Comparison of ENCODE assay signal across 8 cellular contexts in the genomic region with DNA sequence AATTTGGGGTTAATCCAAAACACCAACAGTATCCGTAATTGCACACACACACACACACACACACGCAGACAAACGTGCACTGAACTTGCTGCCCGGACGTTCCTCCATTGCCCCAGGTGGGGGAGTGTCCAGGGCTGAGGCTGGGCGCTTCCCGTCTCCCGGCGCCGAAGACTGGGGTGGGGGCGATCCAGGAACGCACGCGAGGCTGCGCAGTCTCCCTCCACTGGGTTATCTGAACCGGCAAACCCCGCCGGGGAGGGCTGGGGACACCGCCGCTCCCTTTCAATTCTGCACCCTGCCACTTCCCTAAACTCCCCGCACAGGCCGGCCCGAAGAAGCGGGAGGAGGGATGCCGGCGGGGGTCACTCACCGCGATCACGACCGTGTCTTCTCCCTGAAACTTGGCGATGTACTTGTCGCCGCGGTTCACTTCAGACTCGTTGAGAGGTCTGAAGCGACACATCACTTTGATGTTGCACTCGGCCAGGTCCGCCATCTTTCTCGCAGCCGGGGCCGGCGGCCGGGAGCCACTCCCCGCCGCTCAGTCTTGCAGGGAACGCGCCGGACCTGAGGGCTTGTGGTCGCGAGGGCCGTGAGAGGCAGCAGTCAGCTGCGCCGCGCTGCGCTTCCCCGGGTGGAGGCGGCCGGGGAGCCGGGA. TPM values are rescaled to one million over a fixed set of nuclear protein-coding genes. Genes with fewer than 3 reads are reported as not detected.
DNase-seq lines count a peak whose midpoint lies in the region; ATAC-seq and TF ChIP-seq lines count a peak whose summit lies in the region.

No MANE protein-coding gene starts in this region.

- peak overlapping the region; percentile 90 for H3K27ac Mint-ChIP-seq in activated B cell treated with CpG ODN at 0.5 μM for 24 hours

- H3K4me1 Mint-ChIP-seq in activated B cell treated with CpG ODN at 0.5 μM for 24 hours: peaks cover 60% of the 10 kb centered on the region

- no peaks in the 10 kb centered on the region for H3K27me3 Mint-ChIP-seq in activated B cell treated with CpG ODN at 0.5 μM for 24 hours

- POLR2A ChIA-PET in activated B cell treated with CpG ODN at 0.5 μM for 24 hours (lab: Charles Lee): interaction anchor here (0.7 to 1.3 kb wide), 4 partner anchors 12 to 1040 kb away, joined by 3 to 5 read pairs (median 4); no protein-coding TSS in a partner anchor

- intact Hi-C loops in activated B cell treated with CpG ODN at 0.5 μM for 24 hours (cut with micrococcal nuclease): loop anchor here (1.0 to 10.0 kb wide), 11 partner anchors 127 to 1711 kb away; a partner anchor contains a TSS

- H3K36me3 Mint-ChIP-seq in activated B cell treated with CpG ODN at 0.5 μM for 24 hours (ENCODE audit: low read depth): peaks cover 15% of the 10 kb centered on the region

- no peak for TF ChIP-seq CTCF in activated B cell treated with CpG ODN at 0.5 μM for 24 hours (IDR thresholded peaks at IDR 0.05)

- ATAC-seq in HG02623 (IDR thresholded peaks at IDR 0.05; ENCODE audit: unreplicated experiment) (peak; percentile 40), activated B cell treated with CpG ODN at 0.5 μM for 24 hours (ENCODE audit: low read depth) (peak; percentile 62)

- peak overlapping the region; percentile 96 for H3K4me3 Mint-ChIP-seq in activated B cell treated with CpG ODN at 0.5 μM for 24 hours

- DNase-seq in NCI-H2196 (lab: John Stamatoyannopoulos, UW; ENCODE audit: unreplicated experiment) (peak; percentile 6), NCI-H2196 treated with DMSO at 0.1 percent for 48 hours (lab: John Stamatoyannopoulos, UW; ENCODE audit: unreplicated experiment) (no peak), NCI-H1092 treated with DMSO at 0.1 percent for 48 hours (lab: John Stamatoyannopoulos, UW) (peak; percentile 46), activated B cell treated with CpG ODN at 0.5 μM for 24 hours (no peak), cerebellum (ENCODE audit: low spot score) (peak; percentile 54), kidney tubule cell (ENCODE audit: low spot score) (peak; percentile 69)
- peak; percentile 13 to 21 for DNase-seq in stimulated activated CD4-positive, alpha-beta T cell treated with anti-CD3 and anti-CD28 coated beads, Interleukin-1b, Interleukin-23, amount 100 ng/mL, for 1 hour (ENCODE audit: low read depth in 2 of 2)

- no peaks in the 10 kb centered on the region for H3K9me3 Mint-ChIP-seq in activated B cell treated with CpG ODN at 0.5 μM for 24 hours

- CTCF ChIA-PET in activated B cell treated with CpG ODN at 0.5 μM for 24 hours (lab: Charles Lee): no interaction called here

RNA-seq across cellular contexts. Expression of a gene that starts 0.6 kb away (rescaled TPM):
- total RNA-seq in activated B cell treated with CpG ODN at 0.5 μM for 24 hours: 44.2 and 45.0 TPM in 2 replicates
- 97.5 TPM for total RNA-seq in cerebellum

Comparison
In these comparisons a context has a peak if more than half of its experiments do, and no peak if none do; other contexts are left out.
1. DNase-seq: peak in NCI-H2196 (single experiment), NCI-H1092 treated with DMSO at 0.1 percent for 48 hours (single experiment), cerebellum (single experiment), kidney tubule cell (single experiment) and stimulated activated CD4-positive, alpha-beta T cell treated with anti-CD3 and anti-CD28 coated beads, Interleukin-1b, Interleukin-23, amount 100 ng/mL, for 1 hour (2 of 2); none in NCI-H2196 treated with DMSO at 0.1 percent for 48 hours (single experiment) and activated B cell treated with CpG ODN at 0.5 μM for 24 hours (single experiment).